25 cellular contexts compared by ENCODE assay signal in genomic region chr2:47801118-47801517, GRCh38.
"Had no signal": no experiment of that assay in that cellular context is flagged by ENCODE, and none has a peak within 500 bp of the region (broad histone marks: within the 10 kb centered on the region; RNA-seq: fewer than 3 reads in every experiment).

No MANE protein-coding gene starts in this region.

- H3K4me3 ChIP-seq: dorsolateral prefrontal cortex, gastroesophageal sphincter, heart left ventricle, hepatocyte, neural progenitor cell, prostate gland, right atrium auricular region, sigmoid colon, testis, tibial artery, upper lobe of left lung had no signal

- H3K4me1 Mint-ChIP-seq: nephron; neural progenitor cell; stimulated activated memory B cell treated with anti-CD40 and anti-IgM and Interleukin-4, amounts not matched to agents 10 μg/mL and 1 μg/mL and 100 μg/mL, for 72 hours had no signal

- H3K27me3 ChIP-seq: dorsolateral prefrontal cortex, foreskin keratinocyte, gastroesophageal sphincter, heart left ventricle, hepatocyte, neural progenitor cell, right atrium auricular region, sigmoid colon, testis, tibial artery, upper lobe of left lung had no signal

- H2AFZ ChIP-seq: hepatocyte, neural progenitor cell had no signal

- H3K27ac ChIP-seq: dorsolateral prefrontal cortex, epithelial cell of prostate, foreskin keratinocyte, gastroesophageal sphincter, heart left ventricle, hepatocyte, prostate gland, right atrium auricular region, sigmoid colon, testis, tibial artery, upper lobe of left lung had no signal

- DNase-seq: dorsolateral prefrontal cortex; effector CD4-positive, alpha-beta T cell; foreskin keratinocyte; heart left ventricle; kidney; mesendoderm; midbrain; naive thymus-derived CD4-positive, alpha-beta T cell; sigmoid colon; stimulated activated CD4-positive, alpha-beta T cell treated with anti-CD3 and anti-CD28 coated beads, Interleukin-4, amount 100 ng/mL, for 4 hours; stimulated activated naive CD8-positive, alpha-beta T cell treated with anti-CD3 and anti-CD28 coated beads, Interleukin-15, Interleukin-2, amounts not matched to agents 100 U/mL and 50 U/mL, for 24 hours; substantia nigra; testis; tibial artery; upper lobe of left lung had no signal

- H3K27ac Mint-ChIP-seq: nephron; neural progenitor cell; stimulated activated memory B cell treated with anti-CD40 and anti-IgM and Interleukin-4, amounts not matched to agents 10 μg/mL and 1 μg/mL and 100 μg/mL, for 72 hours had no signal

- H3K4me2 ChIP-seq: hepatocyte, neural progenitor cell had no signal

- H3K4me1 ChIP-seq: foreskin keratinocyte, neural progenitor cell, prostate gland, sigmoid colon, testis had no signal

- ATAC-seq: esophagus mucosa; foreskin keratinocyte; gastroesophageal sphincter; heart left ventricle; left lobe of liver; naive thymus-derived CD4-positive, alpha-beta T cell; stimulated activated memory B cell treated with anti-CD40 and anti-IgM and Interleukin-4, amounts not matched to agents 10 μg/mL and 1 μg/mL and 100 μg/mL, for 72 hours; stimulated activated naive CD8-positive, alpha-beta T cell treated with anti-CD3 and anti-CD28 coated beads, Interleukin-15, Interleukin-2, amounts not matched to agents 100 U/mL and 50 U/mL, for 24 hours had no signal

- H3K4me3 Mint-ChIP-seq: naive thymus-derived CD4-positive, alpha-beta T cell; nephron; neural progenitor cell; stimulated activated memory B cell treated with anti-CD40 and anti-IgM and Interleukin-4, amounts not matched to agents 10 μg/mL and 1 μg/mL and 100 μg/mL, for 72 hours had no signal

- H3K27me3 Mint-ChIP-seq: naive thymus-derived CD4-positive, alpha-beta T cell; stimulated activated memory B cell treated with anti-CD40 and anti-IgM and Interleukin-4, amounts not matched to agents 10 μg/mL and 1 μg/mL and 100 μg/mL, for 72 hours had no signal
